ENCODE assay signal across 8 cellular contexts in genomic region chr11:75280227-75280671, GRCh38. TPM values are rescaled to one million over a fixed set of nuclear protein-coding genes. Genes with fewer than 3 reads are reported as not detected.
DNase-seq lines count a peak whose midpoint lies in the region; ATAC-seq and TF ChIP-seq lines count a peak whose summit lies in the region.

No MANE protein-coding gene starts in this region.

- H3K36me3 ChIP-seq in right lobe of liver = peaks cover 0 to 27% (median 3%) of the 10 kb centered on the region in 4 donors

- H3K27me3 ChIP-seq in right lobe of liver = no peaks in the 10 kb centered on the region

- DNase-seq in CD14-positive monocyte (ENCODE audit: low spot score) (peak; percentile 59), HFF-Myc (ENCODE audit: extremely low read depth, low read depth) (peak; percentile 52), NCI-H524 treated with DMSO at 0.1 percent for 48 hours (lab: John Stamatoyannopoulos, UW) (peak; percentile 40), dedifferentiated amniotic fluid mesenchymal stem cell (ENCODE audit: extremely low spot score) (peak; percentile 66), right lobe of liver (peak; percentile 69 to 77 (median 76))
- peak; percentile 67 to 77 for DNase-seq in activated CD4-positive, alpha-beta T cell treated with anti-CD3 and anti-CD28 coated beads, Interleukin-2, amount 50 U/mL, for 4 hours
- peak; percentile 55 to 75 for DNase-seq in stimulated activated CD4-positive, alpha-beta T cell treated with anti-CD3 and anti-CD28 coated beads, Interleukin-4, amount 100 ng/mL, for 48 hours (ENCODE audit: low read depth in 2 of 2)

- no peak for TF ChIP-seq POLR2A in right lobe of liver (IDR thresholded peaks at IDR 0.05)

- no peaks in the 10 kb centered on the region for H3K4me1 ChIP-seq in right lobe of liver

- H3K27ac Mint-ChIP-seq in CD14-positive monocyte = peak overlapping the region in 6 of 7 donors; percentile 20 to 89 (median 48)

- peaks cover 0 to 2% (median 0%) of the 10 kb centered on the region in 7 donors for H3K9me3 Mint-ChIP-seq in CD14-positive monocyte

- TF ChIP-seq CTCF in CD14-positive monocyte (IDR thresholded peaks at IDR 0.05) (peak; percentile 97), HFF-Myc (IDR thresholded peaks at IDR 0.05; ENCODE audit: low read depth, low read length, missing control alignments) (peak; percentile 96), right lobe of liver (IDR thresholded peaks at IDR 0.05) (peak; percentile 96 to 98 (median 98))

- peaks cover 75 to 92% of the 10 kb centered on the region in 2 donors for H3K36me3 Mint-ChIP-seq in CD14-positive monocyte

- 37% methylated on average over 5 of the region's 8 CpGs for WGBS in right lobe of liver (ENCODE audit: insufficient coverage, low coverage, low lambda C conversion rate, missing lambda C conversion rate)

- intact Hi-C loops in CD14-positive monocyte (cut with micrococcal nuclease) (loop anchor here (1.0 to 2.0 kb wide), 2 partner anchors 104 to 105 kb away; no protein-coding TSS in a partner anchor), right lobe of liver (cut with DNase I) (loop anchor here (2.0 to 10.0 kb wide), 3 partner anchors 42 to 265 kb away; no protein-coding TSS in a partner anchor)

- no peak overlapping the region for H3K4me3 ChIP-seq in HFF-Myc (replicated peaks; ENCODE audit: low read depth, low read length)
- H3K4me3 ChIP-seq in right lobe of liver = no peak overlapping the region

- peaks cover 30% of the 10 kb centered on the region for H3K4me1 Mint-ChIP-seq in CD14-positive monocyte

- H3K27me3 Mint-ChIP-seq in CD14-positive monocyte (ENCODE audit: low read depth in 3 of 3) = peaks cover 0 to 2% (median 0%) of the 10 kb centered on the region in 3 donors

- H3K4me3 Mint-ChIP-seq in CD14-positive monocyte = no peak overlapping the region

- no peak overlapping the region for H3K27ac ChIP-seq in right lobe of liver

- ATAC-seq in right lobe of liver (peak; percentile 81 to 91 (median 90)), GM19467 (IDR thresholded peaks at IDR 0.05; ENCODE audit: unreplicated experiment) (no peak)

- no peaks in the 10 kb centered on the region for H3K9me3 ChIP-seq in right lobe of liver

RNA-seq across cellular contexts. Expression of gene TPBGL, which starts 39.7 kb away (rescaled TPM):
- not detected for polyA plus RNA-seq in CD14-positive monocyte
- not detected for total RNA-seq in right lobe of liver
